ENCODE assay signal across 8 cellular contexts in the genomic region with DNA sequence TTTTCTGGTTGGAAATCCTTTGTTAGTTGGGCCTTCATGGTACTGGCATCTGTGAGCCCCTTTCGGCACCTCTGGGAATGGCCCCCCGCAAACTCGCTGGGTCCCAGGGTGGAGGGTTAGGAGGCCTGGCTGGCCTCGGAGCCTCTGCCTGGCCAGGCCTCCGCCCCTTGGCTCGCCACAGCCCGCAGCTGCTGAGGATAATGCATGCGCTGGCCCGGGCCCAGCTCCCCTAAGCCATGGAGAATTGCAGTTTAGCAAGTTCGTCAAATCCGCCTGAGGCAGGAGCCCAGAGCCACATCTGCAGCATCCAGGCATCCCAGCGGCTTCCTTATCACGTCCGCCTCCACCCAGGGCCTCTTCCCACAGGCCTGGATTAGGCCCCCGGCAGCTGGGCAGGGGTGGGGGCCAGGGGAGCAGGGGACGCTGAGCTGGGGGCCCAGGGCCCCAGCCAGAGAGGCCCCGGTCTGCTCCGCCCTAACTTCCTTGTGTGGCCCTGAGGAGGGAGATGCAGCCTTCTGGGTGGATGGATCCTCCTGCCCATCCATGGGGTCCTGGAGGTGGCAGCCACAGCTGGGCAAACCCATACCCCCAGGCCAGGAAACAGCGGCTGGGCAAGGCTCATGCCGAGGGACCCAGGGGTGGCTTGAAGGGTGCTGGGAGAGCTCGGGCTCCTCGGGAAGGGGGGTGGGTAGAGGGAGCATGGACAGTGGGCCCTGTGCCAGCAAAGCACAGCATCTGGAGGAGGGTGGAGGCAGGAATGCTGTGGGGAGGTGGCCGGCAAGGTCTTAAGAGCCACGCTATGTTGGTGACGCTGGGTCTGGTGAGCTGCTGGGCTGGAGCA. TPM values are rescaled to one million over a fixed set of nuclear protein-coding genes. Genes with fewer than 3 reads are reported as not detected.
DNase-seq lines count a peak whose midpoint lies in the region; ATAC-seq and TF ChIP-seq lines count a peak whose summit lies in the region.

No MANE protein-coding gene starts in this region.

- no peak overlapping the region for H3K4me3 ChIP-seq in AG10803 (ENCODE audit: low read length)
- no peak overlapping the region for H3K4me3 ChIP-seq in mesodermal cell (ENCODE audit: extremely low read depth, insufficient read depth, low read length, poor library complexity, severe bottlenecking)

- H3K27ac ChIP-seq in mesodermal cell (ENCODE audit: low read depth, low read length, severe bottlenecking) = peak overlapping the region; percentile 57

- peaks cover 23% of the 10 kb centered on the region for H3K27me3 Mint-ChIP-seq in activated T-cell treated with anti-CD3 and anti-CD28 coated beads, Interleukin-2, amount 50 U/mL, for 4 hours (ENCODE audit: low read depth)
- peaks cover 15% of the 10 kb centered on the region for H3K27me3 Mint-ChIP-seq in activated T-helper 2 cell treated with anti-CD3 and anti-CD28 coated beads, Interferon-gamma antibody, Interleukin-2, Interleukin-4, amounts not matched to agents 10 μg/mL and 5 μg/mL and 100 μg/mL, durations not matched to agents 14 hours and 24 hours and 36 hours (ENCODE audit: low read depth)

- no peak overlapping the region for H3K4me3 Mint-ChIP-seq in activated T-cell treated with anti-CD3 and anti-CD28 coated beads, Interleukin-2, amount 50 U/mL, for 4 hours
- no peak overlapping the region for H3K4me3 Mint-ChIP-seq in activated T-helper 2 cell treated with anti-CD3 and anti-CD28 coated beads, Interferon-gamma antibody, Interleukin-2, Interleukin-4, amounts not matched to agents 10 μg/mL and 5 μg/mL and 100 μg/mL, durations not matched to agents 14 hours and 24 hours and 36 hours (ENCODE audit: low read depth)

- no peak for TF ChIP-seq CTCF in AG10803 (conservative IDR thresholded peaks at IDR 0.05; ENCODE audit: low read length)

- ATAC-seq in activated T-cell treated with anti-CD3 and anti-CD28 coated beads, Interleukin-2, amount 50 U/mL, for 4 hours = no peak
- ATAC-seq in GM19023 (IDR thresholded peaks at IDR 0.05; ENCODE audit: unreplicated experiment) (no peak), GM18502 (IDR thresholded peaks at IDR 0.05; ENCODE audit: poor library complexity, unreplicated experiment) (no peak)

- H3K9me3 Mint-ChIP-seq in activated T-cell treated with anti-CD3 and anti-CD28 coated beads, Interleukin-2, amount 50 U/mL, for 4 hours = no peaks in the 10 kb centered on the region
- no peaks in the 10 kb centered on the region for H3K9me3 Mint-ChIP-seq in activated T-helper 2 cell treated with anti-CD3 and anti-CD28 coated beads, Interferon-gamma antibody, Interleukin-2, Interleukin-4, amounts not matched to agents 10 μg/mL and 5 μg/mL and 100 μg/mL, durations not matched to agents 14 hours and 24 hours and 36 hours

- H3K27ac Mint-ChIP-seq in activated T-helper 2 cell treated with anti-CD3 and anti-CD28 coated beads, Interferon-gamma antibody, Interleukin-2, Interleukin-4, amounts not matched to agents 10 μg/mL and 5 μg/mL and 100 μg/mL, durations not matched to agents 14 hours and 24 hours and 36 hours = no peak overlapping the region

- no peaks in the 10 kb centered on the region for H3K36me3 ChIP-seq in mesodermal cell (ENCODE audit: control insufficient read depth, insufficient read depth, low read length)

- 80 to 89% methylated on average over 20 to 21 of the region's 25 CpGs for WGBS in mesodermal cell (ENCODE audit: insufficient coverage in 2 of 2), 2 experiments

- no peaks in the 10 kb centered on the region for H3K9me3 ChIP-seq in mesodermal cell (ENCODE audit: control insufficient read depth, low read length)

- peak; percentile 69 for DNase-seq in AG10803 (ENCODE audit: low read depth)
- DNase-seq in NCI-H1092 treated with DMSO at 0.1 percent for 48 hours (lab: John Stamatoyannopoulos, UW) = peak; percentile 78
- DNase-seq in ecto neural progenitor cell (ENCODE audit: low spot score) = peak; percentile 77
- no peak for DNase-seq in activated T-cell treated with anti-CD3 and anti-CD28 coated beads, Interleukin-2, amount 50 U/mL, for 4 hours
- no peak for DNase-seq in activated T-helper 2 cell treated with anti-CD3 and anti-CD28 coated beads, Interferon-gamma antibody, Interleukin-2, Interleukin-4, amounts not matched to agents 10 μg/mL and 5 μg/mL and 100 μg/mL, durations not matched to agents 14 hours and 24 hours and 36 hours (ENCODE audit: low spot score)

- intact Hi-C loops in activated T-helper 2 cell treated with anti-CD3 and anti-CD28 coated beads, Interferon-gamma antibody, Interleukin-2, Interleukin-4, amounts not matched to agents 10 μg/mL and 5 μg/mL and 100 μg/mL, durations not matched to agents 14 hours and 24 hours and 36 hours (cut with micrococcal nuclease) = no loop called here

- H3K4me1 Mint-ChIP-seq in activated T-cell treated with anti-CD3 and anti-CD28 coated beads, Interleukin-2, amount 50 U/mL, for 4 hours (ENCODE audit: low read depth) = no peaks in the 10 kb centered on the region
- no peaks in the 10 kb centered on the region for H3K4me1 Mint-ChIP-seq in activated T-helper 2 cell treated with anti-CD3 and anti-CD28 coated beads, Interferon-gamma antibody, Interleukin-2, Interleukin-4, amounts not matched to agents 10 μg/mL and 5 μg/mL and 100 μg/mL, durations not matched to agents 14 hours and 24 hours and 36 hours (ENCODE audit: low read depth)

- H3K36me3 Mint-ChIP-seq in activated T-cell treated with anti-CD3 and anti-CD28 coated beads, Interleukin-2, amount 50 U/mL, for 4 hours (ENCODE audit: insufficient read depth) = no peaks in the 10 kb centered on the region
- H3K36me3 Mint-ChIP-seq in activated T-helper 2 cell treated with anti-CD3 and anti-CD28 coated beads, Interferon-gamma antibody, Interleukin-2, Interleukin-4, amounts not matched to agents 10 μg/mL and 5 μg/mL and 100 μg/mL, durations not matched to agents 14 hours and 24 hours and 36 hours (ENCODE audit: low read depth) = no peaks in the 10 kb centered on the region

- H3K4me1 ChIP-seq in mesodermal cell (ENCODE audit: control insufficient read depth, insufficient read depth, low read length, poor library complexity, severe bottlenecking) = peaks cover 36% of the 10 kb centered on the region

RNA-seq across cellular contexts. Expression of a gene that starts 48.5 kb away (rescaled TPM):
- 147 TPM for polyA plus RNA-seq in mesodermal cell (2013, experiment 1 of 2)
- polyA plus RNA-seq in mesodermal cell (2013, experiment 2 of 2) = 112 TPM
- total RNA-seq in activated T-cell treated with anti-CD3 and anti-CD28 coated beads, Interleukin-2, amount 50 U/mL, for 4 hours = under 1 TPM; 0.63 to 0.68 (median 0.63) TPM
- total RNA-seq in activated T-helper 2 cell treated with anti-CD3 and anti-CD28 coated beads, Interferon-gamma antibody, Interleukin-2, Interleukin-4, amounts not matched to agents 10 μg/mL and 5 μg/mL and 100 μg/mL, durations not matched to agents 14 hours and 24 hours and 36 hours = not detected in 2 replicates

Comparison
In these comparisons a context has a peak if more than half of its experiments do, and no peak if none do; other contexts are left out.
1. DNase-seq: peak in AG10803 (single experiment), NCI-H1092 treated with DMSO at 0.1 percent for 48 hours (single experiment) and ecto neural progenitor cell (single experiment); none in activated T-cell treated with anti-CD3 and anti-CD28 coated beads, Interleukin-2, amount 50 U/mL, for 4 hours (single experiment) and activated T-helper 2 cell treated with anti-CD3 and anti-CD28 coated beads, Interferon-gamma antibody, Interleukin-2, Interleukin-4, amounts not matched to agents 10 μg/mL and 5 μg/mL and 100 μg/mL, durations not matched to agents 14 hours and 24 hours and 36 hours (single experiment).